ENCODE assay signal across 1 cellular context in genomic region chr2:160157861-160158813, GRCh38.
TF ChIP-seq lines count a peak whose summit lies in the region.

No MANE protein-coding gene starts in this region.

TF ChIP-seq in IMR-90, 13 proteins besides CTCF, POLR2A, EP300 and RAD21:
- no peak for TF ChIP-seq MAFK (IDR thresholded peaks at IDR 0.05; ENCODE audit: low read depth, low read length)
- TF ChIP-seq RFX5 (IDR thresholded peaks at IDR 0.05; ENCODE audit: low read depth, low read length), result no peak
- TF ChIP-seq RCOR1 (IDR thresholded peaks at IDR 0.05; ENCODE audit: insufficient replicate concordance, low read length), result no peak
- no peak for TF ChIP-seq SMC3 (IDR thresholded peaks at IDR 0.05; ENCODE audit: low read depth, low read length)
- TF ChIP-seq BHLHE40 (IDR thresholded peaks at IDR 0.05; ENCODE audit: low read depth, low read length), result no peak
- no peak for TF ChIP-seq MXI1 (IDR thresholded peaks at IDR 0.05; ENCODE audit: borderline replicate concordance, low read depth, low read length)
- TF ChIP-seq USF2 (IDR thresholded peaks at IDR 0.05; ENCODE audit: low read depth, low read length), result no peak
- TF ChIP-seq FOS (IDR thresholded peaks at IDR 0.05; ENCODE audit: low read depth, low read length), result no peak
